Comparison of ENCODE assay signal across 20 cellular contexts in genomic region chr2:191341436-191341835, GRCh38.
"Had no signal": no experiment of that assay in that cellular context is flagged by ENCODE, and none has a peak within 500 bp of the region (broad histone marks: within the 10 kb centered on the region; RNA-seq: fewer than 3 reads in every experiment).

No MANE protein-coding gene starts in this region.

- H3K9me3 ChIP-seq: colonic mucosa, esophagus squamous epithelium, right lobe of liver, testis, transverse colon, uterus had no signal

- H3K27ac ChIP-seq: colonic mucosa, dorsolateral prefrontal cortex, esophagus squamous epithelium, right lobe of liver, transverse colon had no signal

- H3K4me1 ChIP-seq: colonic mucosa, uterus had no signal

- H3K36me3 ChIP-seq: colonic mucosa, esophagus squamous epithelium, transverse colon, uterus had no signal

- DNase-seq: activated CD4-positive, alpha-beta T cell treated with anti-CD3 and anti-CD28 coated beads for 36 hours; activated CD4-positive, CD25-positive, alpha-beta regulatory T cell; activated CD8-positive, alpha-beta memory T cell treated with anti-CD3 and anti-CD28 coated beads, Interleukin-2, amount 10 ng/mL, durations not matched to agents 7 days and 5 days; activated CD8-positive, alpha-beta T cell treated with anti-CD3 and anti-CD28 coated beads, Interleukin-2, amount 10 ng/mL, durations not matched to agents 7 days and 5 days; activated T-cell treated with anti-CD3 and anti-CD28 coated beads, Interleukin-2, amount 50 U/mL, for 48 hours; anterior cingulate cortex; cerebellar nuclear complex; colonic mucosa; dorsolateral prefrontal cortex; effector memory CD4-positive, alpha-beta T cell; esophagus squamous epithelium; mesendoderm; posterior cingulate gyrus; right lobe of liver; stimulated activated CD4-positive, alpha-beta T cell treated with anti-CD3 and anti-CD28 coated beads, Interleukin-2, amount 100 ng/mL, for 48 hours; stimulated activated naive CD8-positive, alpha-beta T cell treated with anti-CD3 and anti-CD28 coated beads, Interleukin-15, Interleukin-2, amounts not matched to agents 100 U/mL and 50 U/mL, for 24 hours; T-helper 1 cell; testis; transverse colon; uterus had no signal

- H3K4me3 ChIP-seq: colonic mucosa, dorsolateral prefrontal cortex, esophagus squamous epithelium, right lobe of liver, testis, transverse colon, uterus had no signal

- H3K27me3 ChIP-seq: colonic mucosa, dorsolateral prefrontal cortex, esophagus squamous epithelium, right lobe of liver, testis, transverse colon, uterus had no signal

- ATAC-seq: activated CD4-positive, alpha-beta T cell treated with anti-CD3 and anti-CD28 coated beads for 36 hours; activated CD8-positive, alpha-beta memory T cell treated with anti-CD3 and anti-CD28 coated beads, Interleukin-2, amount 10 ng/mL, durations not matched to agents 7 days and 5 days; activated CD8-positive, alpha-beta T cell treated with anti-CD3 and anti-CD28 coated beads, Interleukin-2, amount 10 ng/mL, durations not matched to agents 7 days and 5 days; right lobe of liver; stimulated activated naive CD8-positive, alpha-beta T cell treated with anti-CD3 and anti-CD28 coated beads, Interleukin-15, Interleukin-2, amounts not matched to agents 100 U/mL and 50 U/mL, for 24 hours had no signal
